In the genomic region with DNA sequence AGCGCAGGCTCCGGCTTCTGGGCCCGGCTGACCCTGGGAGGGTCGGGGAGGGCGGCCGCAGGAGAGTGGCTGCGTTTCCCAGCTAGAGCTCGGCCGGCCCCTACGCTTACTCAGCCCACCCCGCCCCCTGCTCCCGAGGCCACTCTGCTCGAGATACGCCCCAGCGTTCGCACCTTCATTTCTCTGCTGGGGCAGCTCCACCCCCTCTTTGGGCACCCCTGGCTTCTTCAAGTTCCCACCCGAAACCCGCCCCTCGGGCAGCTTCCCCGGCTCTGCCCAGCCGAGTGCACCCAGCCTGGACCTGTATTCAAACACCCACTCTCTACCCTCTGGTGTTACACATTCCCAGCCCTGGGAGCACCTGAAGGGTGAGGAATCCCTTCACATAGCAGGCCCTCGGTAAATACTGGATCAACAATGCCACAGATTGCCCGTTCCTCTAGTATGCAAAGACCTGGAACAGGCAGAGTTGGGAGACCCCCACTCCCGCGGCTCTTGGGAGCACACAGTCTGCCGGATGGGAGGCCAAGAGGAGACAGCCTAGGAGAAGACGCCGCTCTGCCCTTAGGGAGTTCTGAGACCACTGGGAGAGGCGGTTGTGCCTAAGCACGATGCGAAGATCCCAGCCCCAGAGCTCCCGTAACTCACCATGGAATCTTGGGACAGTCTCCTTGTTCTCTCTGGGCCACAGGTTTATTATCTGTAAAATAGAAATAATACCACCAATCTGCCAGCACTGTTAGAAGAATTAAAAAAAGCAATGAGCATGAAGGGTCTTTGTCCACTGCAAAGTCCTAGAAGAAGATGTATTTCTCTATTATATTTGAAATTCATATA, we compare ENCODE assay signal across 1 cellular context.
A peak's percentile ranks its signal among the peaks of the same experiment; 100 is the strongest.
TF ChIP-seq lines count a peak whose summit lies in the region.

No MANE protein-coding gene starts in this region.

TF ChIP-seq in HepG2, 621 proteins besides CTCF, POLR2A, EP300 and RAD21 (continues in another document):
- TF ChIP-seq RBFOX2 (IDR thresholded peaks at IDR 0.05; ENCODE audit: low read depth, low read length) (0 out of 2 replicates have a peak, but pooled peaks have one; percentile 7), TBX2 (CRISPR knock-in tag; IDR thresholded peaks at IDR 0.05; ENCODE audit: borderline replicate concordance) (peak; percentile 46), ZNF614 (CRISPR knock-in tag; IDR thresholded peaks at IDR 0.05; ENCODE audit: borderline replicate concordance) (no peak), ZFP1 (CRISPR knock-in tag; IDR thresholded peaks at IDR 0.05) (0 out of 2 replicates have a peak, but pooled peaks have one; percentile 0), ZNF20 (CRISPR knock-in tag; IDR thresholded peaks at IDR 0.05) (no peak), JUNB (CRISPR knock-in tag; IDR thresholded peaks at IDR 0.05; ENCODE audit: borderline replicate concordance) (no peak), KAT7 (CRISPR knock-in tag; IDR thresholded peaks at IDR 0.05; ENCODE audit: borderline replicate concordance) (peak; percentile 25; the same call in 1 of the 2 replicates), REXO4 (CRISPR knock-in tag; IDR thresholded peaks at IDR 0.05; ENCODE audit: borderline replicate concordance) (no peak), ZBTB7B (CRISPR knock-in tag; IDR thresholded peaks at IDR 0.05) (peak; percentile 5; the same call in 1 of the 2 replicates), ZNF292 (CRISPR knock-in tag; IDR thresholded peaks at IDR 0.05; ENCODE audit: borderline replicate concordance, low read depth) (peak; percentile 42; the same call in 1 of the 2 replicates), ZNF136 (CRISPR knock-in tag; IDR thresholded peaks at IDR 0.05; ENCODE audit: low read depth) (no peak), ELF3 (CRISPR knock-in tag; IDR thresholded peaks at IDR 0.05) (no peak), TOE1 (CRISPR knock-in tag; IDR thresholded peaks at IDR 0.05) (no peak), GABPB1 (CRISPR knock-in tag; IDR thresholded peaks at IDR 0.05) (0 out of 2 replicates have a peak, but pooled peaks have one; percentile 13), NRL (CRISPR knock-in tag; IDR thresholded peaks at IDR 0.05; ENCODE audit: borderline replicate concordance) (0 out of 2 replicates have a peak, but pooled peaks have one; percentile 6), PAX8 (CRISPR knock-in tag; IDR thresholded peaks at IDR 0.05; ENCODE audit: borderline replicate concordance) (0 out of 2 replicates have a peak, but pooled peaks have one; percentile 4), SOX13 (IDR thresholded peaks at IDR 0.05) (no peak), SOX13 (CRISPR knock-in tag; conservative IDR thresholded peaks at IDR 0.05 in 1 of 2, IDR thresholded peaks at IDR 0.05 in 1 of 2) (0 out of 4 replicates have a peak, but pooled peaks of 1 of the 2 experiments have one; percentile 1), EZH2 (conservative IDR thresholded peaks at IDR 0.05; ENCODE audit: low read depth, low read length) (no peak), ADNP (CRISPR knock-in tag; IDR thresholded peaks at IDR 0.05) (no peak), ZNF446 (CRISPR knock-in tag; IDR thresholded peaks at IDR 0.05) (0 out of 2 replicates have a peak, but pooled peaks have one; percentile 15), ZNF670 (CRISPR knock-in tag; IDR thresholded peaks at IDR 0.05; ENCODE audit: borderline replicate concordance) (0 out of 2 replicates have a peak, but pooled peaks have one; percentile 37), NFKB2 (CRISPR knock-in tag; IDR thresholded peaks at IDR 0.05; ENCODE audit: borderline replicate concordance) (no peak; the same call in 1 of the 2 replicates), ZFP82 (CRISPR knock-in tag; IDR thresholded peaks at IDR 0.05; ENCODE audit: borderline replicate concordance) (0 out of 2 replicates have a peak, but pooled peaks have one; percentile 48), ZNF230 (CRISPR knock-in tag; IDR thresholded peaks at IDR 0.05) (no peak), ARNTL (CRISPR knock-in tag; IDR thresholded peaks at IDR 0.05) (no peak), ZNF501 (CRISPR knock-in tag; IDR thresholded peaks at IDR 0.05) (no peak), IKZF4 (CRISPR knock-in tag; IDR thresholded peaks at IDR 0.05; ENCODE audit: borderline replicate concordance, low read depth, not compliant biosample characterization) (no peak), ZNF317 (CRISPR knock-in tag; IDR thresholded peaks at IDR 0.05) (no peak), ZNF430 (CRISPR knock-in tag; IDR thresholded peaks at IDR 0.05) (peak; percentile 13; the same call in 1 of the 2 replicates)
- TF ChIP-seq, protein P1, sequence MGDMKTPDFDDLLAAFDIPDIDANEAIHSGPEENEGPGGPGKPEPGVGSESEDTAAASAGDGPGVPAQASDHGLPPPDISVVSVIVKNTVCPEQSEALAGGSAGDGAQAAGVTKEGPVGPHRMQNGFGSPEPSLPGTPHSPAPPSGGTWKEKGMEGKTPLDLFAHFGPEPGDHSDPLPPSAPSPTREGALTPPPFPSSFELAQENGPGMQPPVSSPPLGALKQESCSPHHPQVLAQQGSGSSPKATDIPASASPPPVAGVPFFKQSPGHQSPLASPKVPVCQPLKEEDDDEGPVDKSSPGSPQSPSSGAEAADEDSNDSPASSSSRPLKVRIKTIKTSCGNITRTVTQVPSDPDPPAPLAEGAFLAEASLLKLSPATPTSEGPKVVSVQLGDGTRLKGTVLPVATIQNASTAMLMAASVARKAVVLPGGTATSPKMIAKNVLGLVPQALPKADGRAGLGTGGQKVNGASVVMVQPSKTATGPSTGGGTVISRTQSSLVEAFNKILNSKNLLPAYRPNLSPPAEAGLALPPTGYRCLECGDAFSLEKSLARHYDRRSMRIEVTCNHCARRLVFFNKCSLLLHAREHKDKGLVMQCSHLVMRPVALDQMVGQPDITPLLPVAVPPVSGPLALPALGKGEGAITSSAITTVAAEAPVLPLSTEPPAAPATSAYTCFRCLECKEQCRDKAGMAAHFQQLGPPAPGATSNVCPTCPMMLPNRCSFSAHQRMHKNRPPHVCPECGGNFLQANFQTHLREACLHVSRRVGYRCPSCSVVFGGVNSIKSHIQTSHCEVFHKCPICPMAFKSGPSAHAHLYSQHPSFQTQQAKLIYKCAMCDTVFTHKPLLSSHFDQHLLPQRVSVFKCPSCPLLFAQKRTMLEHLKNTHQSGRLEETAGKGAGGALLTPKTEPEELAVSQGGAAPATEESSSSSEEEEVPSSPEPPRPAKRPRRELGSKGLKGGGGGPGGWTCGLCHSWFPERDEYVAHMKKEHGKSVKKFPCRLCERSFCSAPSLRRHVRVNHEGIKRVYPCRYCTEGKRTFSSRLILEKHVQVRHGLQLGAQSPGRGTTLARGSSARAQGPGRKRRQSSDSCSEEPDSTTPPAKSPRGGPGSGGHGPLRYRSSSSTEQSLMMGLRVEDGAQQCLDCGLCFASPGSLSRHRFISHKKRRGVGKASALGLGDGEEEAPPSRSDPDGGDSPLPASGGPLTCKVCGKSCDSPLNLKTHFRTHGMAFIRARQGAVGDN (CRISPR knock-in tag; IDR thresholded peaks at IDR 0.05) = peak; percentile 49
- TF ChIP-seq, protein P2, sequence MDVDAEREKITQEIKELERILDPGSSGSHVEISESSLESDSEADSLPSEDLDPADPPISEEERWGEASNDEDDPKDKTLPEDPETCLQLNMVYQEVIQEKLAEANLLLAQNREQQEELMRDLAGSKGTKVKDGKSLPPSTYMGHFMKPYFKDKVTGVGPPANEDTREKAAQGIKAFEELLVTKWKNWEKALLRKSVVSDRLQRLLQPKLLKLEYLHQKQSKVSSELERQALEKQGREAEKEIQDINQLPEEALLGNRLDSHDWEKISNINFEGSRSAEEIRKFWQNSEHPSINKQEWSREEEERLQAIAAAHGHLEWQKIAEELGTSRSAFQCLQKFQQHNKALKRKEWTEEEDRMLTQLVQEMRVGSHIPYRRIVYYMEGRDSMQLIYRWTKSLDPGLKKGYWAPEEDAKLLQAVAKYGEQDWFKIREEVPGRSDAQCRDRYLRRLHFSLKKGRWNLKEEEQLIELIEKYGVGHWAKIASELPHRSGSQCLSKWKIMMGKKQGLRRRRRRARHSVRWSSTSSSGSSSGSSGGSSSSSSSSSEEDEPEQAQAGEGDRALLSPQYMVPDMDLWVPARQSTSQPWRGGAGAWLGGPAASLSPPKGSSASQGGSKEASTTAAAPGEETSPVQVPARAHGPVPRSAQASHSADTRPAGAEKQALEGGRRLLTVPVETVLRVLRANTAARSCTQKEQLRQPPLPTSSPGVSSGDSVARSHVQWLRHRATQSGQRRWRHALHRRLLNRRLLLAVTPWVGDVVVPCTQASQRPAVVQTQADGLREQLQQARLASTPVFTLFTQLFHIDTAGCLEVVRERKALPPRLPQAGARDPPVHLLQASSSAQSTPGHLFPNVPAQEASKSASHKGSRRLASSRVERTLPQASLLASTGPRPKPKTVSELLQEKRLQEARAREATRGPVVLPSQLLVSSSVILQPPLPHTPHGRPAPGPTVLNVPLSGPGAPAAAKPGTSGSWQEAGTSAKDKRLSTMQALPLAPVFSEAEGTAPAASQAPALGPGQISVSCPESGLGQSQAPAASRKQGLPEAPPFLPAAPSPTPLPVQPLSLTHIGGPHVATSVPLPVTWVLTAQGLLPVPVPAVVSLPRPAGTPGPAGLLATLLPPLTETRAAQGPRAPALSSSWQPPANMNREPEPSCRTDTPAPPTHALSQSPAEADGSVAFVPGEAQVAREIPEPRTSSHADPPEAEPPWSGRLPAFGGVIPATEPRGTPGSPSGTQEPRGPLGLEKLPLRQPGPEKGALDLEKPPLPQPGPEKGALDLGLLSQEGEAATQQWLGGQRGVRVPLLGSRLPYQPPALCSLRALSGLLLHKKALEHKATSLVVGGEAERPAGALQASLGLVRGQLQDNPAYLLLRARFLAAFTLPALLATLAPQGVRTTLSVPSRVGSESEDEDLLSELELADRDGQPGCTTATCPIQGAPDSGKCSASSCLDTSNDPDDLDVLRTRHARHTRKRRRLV (CRISPR knock-in tag; IDR thresholded peaks at IDR 0.05) = no peak
- TF ChIP-seq, protein P3, sequence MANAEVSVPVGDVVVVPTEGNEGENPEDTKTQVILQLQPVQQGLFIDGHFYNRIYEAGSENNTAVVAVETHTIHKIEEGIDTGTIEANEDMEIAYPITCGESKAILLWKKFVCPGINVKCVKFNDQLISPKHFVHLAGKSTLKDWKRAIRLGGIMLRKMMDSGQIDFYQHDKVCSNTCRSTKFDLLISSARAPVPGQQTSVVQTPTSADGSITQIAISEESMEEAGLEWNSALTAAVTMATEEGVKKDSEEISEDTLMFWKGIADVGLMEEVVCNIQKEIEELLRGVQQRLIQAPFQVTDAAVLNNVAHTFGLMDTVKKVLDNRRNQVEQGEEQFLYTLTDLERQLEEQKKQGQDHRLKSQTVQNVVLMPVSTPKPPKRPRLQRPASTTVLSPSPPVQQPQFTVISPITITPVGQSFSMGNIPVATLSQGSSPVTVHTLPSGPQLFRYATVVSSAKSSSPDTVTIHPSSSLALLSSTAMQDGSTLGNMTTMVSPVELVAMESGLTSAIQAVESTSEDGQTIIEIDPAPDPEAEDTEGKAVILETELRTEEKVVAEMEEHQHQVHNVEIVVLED (CRISPR knock-in tag; IDR thresholded peaks at IDR 0.05; ENCODE audit: borderline replicate concordance) = peak; percentile 1; the same call in 1 of the 2 replicates
- TF ChIP-seq, protein P4, sequence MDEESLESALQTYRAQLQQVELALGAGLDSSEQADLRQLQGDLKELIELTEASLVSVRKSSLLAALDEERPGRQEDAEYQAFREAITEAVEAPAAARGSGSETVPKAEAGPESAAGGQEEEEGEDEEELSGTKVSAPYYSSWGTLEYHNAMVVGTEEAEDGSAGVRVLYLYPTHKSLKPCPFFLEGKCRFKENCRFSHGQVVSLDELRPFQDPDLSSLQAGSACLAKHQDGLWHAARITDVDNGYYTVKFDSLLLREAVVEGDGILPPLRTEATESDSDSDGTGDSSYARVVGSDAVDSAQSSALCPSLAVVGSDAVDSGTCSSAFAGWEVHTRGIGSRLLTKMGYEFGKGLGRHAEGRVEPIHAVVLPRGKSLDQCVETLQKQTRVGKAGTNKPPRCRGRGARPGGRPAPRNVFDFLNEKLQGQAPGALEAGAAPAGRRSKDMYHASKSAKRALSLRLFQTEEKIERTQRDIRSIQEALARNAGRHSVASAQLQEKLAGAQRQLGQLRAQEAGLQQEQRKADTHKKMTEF (CRISPR knock-in tag; IDR thresholded peaks at IDR 0.05) = peak; percentile 2; the same call in 1 of the 2 replicates
- TF ChIP-seq, protein P5, sequence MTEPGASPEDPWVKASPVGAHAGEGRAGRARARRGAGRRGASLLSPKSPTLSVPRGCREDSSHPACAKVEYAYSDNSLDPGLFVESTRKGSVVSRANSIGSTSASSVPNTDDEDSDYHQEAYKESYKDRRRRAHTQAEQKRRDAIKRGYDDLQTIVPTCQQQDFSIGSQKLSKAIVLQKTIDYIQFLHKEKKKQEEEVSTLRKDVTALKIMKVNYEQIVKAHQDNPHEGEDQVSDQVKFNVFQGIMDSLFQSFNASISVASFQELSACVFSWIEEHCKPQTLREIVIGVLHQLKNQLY (CRISPR knock-in tag; IDR thresholded peaks at IDR 0.05) = no peak
